Comparison of ENCODE assay signal across 1 cellular context in genomic region chr17:33292184-33292980, GRCh38.
TF ChIP-seq lines count a peak whose summit lies in the region.

No MANE protein-coding gene starts in this region.

TF ChIP-seq in H1, 55 proteins besides CTCF, POLR2A, EP300 and RAD21 (continued from another document):
- TF ChIP-seq, protein P1, sequence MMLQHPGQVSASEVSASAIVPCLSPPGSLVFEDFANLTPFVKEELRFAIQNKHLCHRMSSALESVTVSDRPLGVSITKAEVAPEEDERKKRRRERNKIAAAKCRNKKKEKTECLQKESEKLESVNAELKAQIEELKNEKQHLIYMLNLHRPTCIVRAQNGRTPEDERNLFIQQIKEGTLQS (IDR thresholded peaks at IDR 0.05; ENCODE audit: insufficient read depth, low read depth, low read length), result no peak
- TF ChIP-seq ATF2 (IDR thresholded peaks at IDR 0.05; ENCODE audit: low read length) (no peak), CREB1 (IDR thresholded peaks at IDR 0.05) (no peak), CHD2 (IDR thresholded peaks at IDR 0.05; ENCODE audit: low read length) (no peak), SIRT6 (IDR thresholded peaks at IDR 0.05; ENCODE audit: low read length) (no peak)
